Comparison of ENCODE assay signal across 8 cellular contexts in the genomic region with DNA sequence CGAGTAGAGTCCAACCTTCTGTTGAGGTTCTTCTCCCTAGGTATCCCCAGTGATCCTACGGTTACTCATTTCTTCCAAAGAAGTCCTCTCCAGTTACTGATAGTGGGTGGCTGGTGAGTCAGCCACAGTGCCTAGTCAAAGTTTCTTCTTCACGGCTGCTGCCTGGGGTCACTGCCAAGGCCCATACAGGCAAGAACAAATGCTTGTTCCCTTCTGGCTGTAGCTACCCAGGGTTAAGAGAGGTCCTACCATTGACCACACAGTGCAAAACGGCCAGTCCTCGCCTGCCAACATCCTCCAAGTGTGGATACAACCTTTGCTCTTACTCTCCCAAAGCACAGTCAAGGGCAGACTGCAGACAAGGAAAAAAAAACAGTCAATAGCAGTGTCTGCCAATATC. TPM values are rescaled to one million over a fixed set of nuclear protein-coding genes. Genes with fewer than 3 reads are reported as not detected.
A peak's percentile ranks its signal among the peaks of the same experiment; 100 is the strongest.
DNase-seq lines count a peak whose midpoint lies in the region; ATAC-seq and TF ChIP-seq lines count a peak whose summit lies in the region.

No MANE protein-coding gene starts in this region.

- no peaks in the 10 kb centered on the region for H3K36me3 Mint-ChIP-seq in activated T-helper 1 cell treated with anti-CD3 and anti-CD28 coated beads, Interleukin-12 subunit alpha, Interleukin-12 subunit beta, Interleukin-2, Interleukin-4 antibody, amounts not matched to agents 30 ng/mL and 10 ng/mL and 1 ng/mL, durations not matched to agents 14 hours and 24 hours and 36 hours (ENCODE audit: low read depth)
- no peaks in the 10 kb centered on the region for H3K36me3 Mint-ChIP-seq in osteocyte (ENCODE audit: unreplicated experiment)

- H3K4me1 Mint-ChIP-seq in activated T-helper 1 cell treated with anti-CD3 and anti-CD28 coated beads, Interleukin-12 subunit alpha, Interleukin-12 subunit beta, Interleukin-2, Interleukin-4 antibody, amounts not matched to agents 30 ng/mL and 10 ng/mL and 1 ng/mL, durations not matched to agents 14 hours and 24 hours and 36 hours (ENCODE audit: low read depth): peaks cover 40% of the 10 kb centered on the region
- H3K4me1 Mint-ChIP-seq in osteocyte (ENCODE audit: unreplicated experiment): peaks cover 17% of the 10 kb centered on the region

- no peaks in the 10 kb centered on the region for H3K9me3 Mint-ChIP-seq in activated T-helper 1 cell treated with anti-CD3 and anti-CD28 coated beads, Interleukin-12 subunit alpha, Interleukin-12 subunit beta, Interleukin-2, Interleukin-4 antibody, amounts not matched to agents 30 ng/mL and 10 ng/mL and 1 ng/mL, durations not matched to agents 14 hours and 24 hours and 36 hours
- no peaks in the 10 kb centered on the region for H3K9me3 Mint-ChIP-seq in osteocyte (ENCODE audit: unreplicated experiment)

- no peak overlapping the region for H3K4me3 Mint-ChIP-seq in activated T-helper 1 cell treated with anti-CD3 and anti-CD28 coated beads, Interleukin-12 subunit alpha, Interleukin-12 subunit beta, Interleukin-2, Interleukin-4 antibody, amounts not matched to agents 30 ng/mL and 10 ng/mL and 1 ng/mL, durations not matched to agents 14 hours and 24 hours and 36 hours
- H3K4me3 Mint-ChIP-seq in osteocyte (ENCODE audit: unreplicated experiment): no peak overlapping the region

- peak; percentile 83 for DNase-seq in HCEC 1CT
- no peak for DNase-seq in activated T-helper 1 cell treated with anti-CD3 and anti-CD28 coated beads, Interleukin-12 subunit alpha, Interleukin-12 subunit beta, Interleukin-2, Interleukin-4 antibody, amounts not matched to agents 30 ng/mL and 10 ng/mL and 1 ng/mL, durations not matched to agents 14 hours and 24 hours and 36 hours (ENCODE audit: low spot score)
- DNase-seq in cardiac septum (ENCODE audit: low spot score): peak; percentile 80
- DNase-seq in stimulated activated CD4-positive, alpha-beta T cell treated with anti-CD3 and anti-CD28 coated beads, Interleukin-2, amount 100 ng/mL, for 48 hours: peak; percentile 30 to 38
- DNase-seq in SHP77 treated with DMSO at 0.1 percent for 48 hours (lab: John Stamatoyannopoulos, UW): no peak
- no peak for DNase-seq in osteocyte (ENCODE audit: extremely low spot score, unreplicated experiment)
- no peak for DNase-seq in NCI-H526 (lab: John Stamatoyannopoulos, UW)

- H3K27me3 Mint-ChIP-seq in activated T-helper 1 cell treated with anti-CD3 and anti-CD28 coated beads, Interleukin-12 subunit alpha, Interleukin-12 subunit beta, Interleukin-2, Interleukin-4 antibody, amounts not matched to agents 30 ng/mL and 10 ng/mL and 1 ng/mL, durations not matched to agents 14 hours and 24 hours and 36 hours (ENCODE audit: insufficient read depth): peaks cover 14% of the 10 kb centered on the region
- peaks cover 13% of the 10 kb centered on the region for H3K27me3 Mint-ChIP-seq in osteocyte (ENCODE audit: unreplicated experiment)

- H3K27ac Mint-ChIP-seq in activated T-helper 1 cell treated with anti-CD3 and anti-CD28 coated beads, Interleukin-12 subunit alpha, Interleukin-12 subunit beta, Interleukin-2, Interleukin-4 antibody, amounts not matched to agents 30 ng/mL and 10 ng/mL and 1 ng/mL, durations not matched to agents 14 hours and 24 hours and 36 hours: peak overlapping the region; percentile 6
- no peak overlapping the region for H3K27ac Mint-ChIP-seq in osteocyte (ENCODE audit: unreplicated experiment)

- no peak for ATAC-seq in HG02970 (IDR thresholded peaks at IDR 0.05; ENCODE audit: low FRiP score, unreplicated experiment)

- no peak for TF ChIP-seq CTCF in osteocyte (IDR thresholded peaks at IDR 0.05)

- intact Hi-C loops in activated T-helper 1 cell treated with anti-CD3 and anti-CD28 coated beads, Interleukin-12 subunit alpha, Interleukin-12 subunit beta, Interleukin-2, Interleukin-4 antibody, amounts not matched to agents 30 ng/mL and 10 ng/mL and 1 ng/mL, durations not matched to agents 14 hours and 24 hours and 36 hours (cut with micrococcal nuclease): loop anchor here (5.0 kb wide), 2 partner anchors 350 to 555 kb away; no protein-coding TSS in a partner anchor
- intact Hi-C loops in cardiac septum (cut with DNase I): loop anchor here (5.0 kb wide), 2 partner anchors 255 to 415 kb away; partner anchors contain the start of gene EPB41L5

RNA-seq across cellular contexts. Expression of gene PTPN4, which starts 2.9 kb away (rescaled TPM):
- 24.5 and 28.3 TPM in 2 replicates for total RNA-seq in activated T-helper 1 cell treated with anti-CD3 and anti-CD28 coated beads, Interleukin-12 subunit alpha, Interleukin-12 subunit beta, Interleukin-2, Interleukin-4 antibody, amounts not matched to agents 30 ng/mL and 10 ng/mL and 1 ng/mL, durations not matched to agents 14 hours and 24 hours and 36 hours
- total RNA-seq in cardiac septum: 35.7 TPM
- 18.3 and 21.4 TPM in 2 replicates for total RNA-seq in osteocyte

Comparison
In these comparisons a context has a peak if more than half of its experiments do, and no peak if none do; other contexts are left out.
1. DNase-seq: peak in HCEC 1CT (single experiment), cardiac septum (single experiment) and stimulated activated CD4-positive, alpha-beta T cell treated with anti-CD3 and anti-CD28 coated beads, Interleukin-2, amount 100 ng/mL, for 48 hours (2 of 2); none in activated T-helper 1 cell treated with anti-CD3 and anti-CD28 coated beads, Interleukin-12 subunit alpha, Interleukin-12 subunit beta, Interleukin-2, Interleukin-4 antibody, amounts not matched to agents 30 ng/mL and 10 ng/mL and 1 ng/mL, durations not matched to agents 14 hours and 24 hours and 36 hours (single experiment), SHP77 treated with DMSO at 0.1 percent for 48 hours (single experiment), osteocyte (single experiment) and NCI-H526 (0 of 2).